Comparison of ENCODE assay signal across 8 cellular contexts in genomic region chr17:20009052-20009301, GRCh38. TPM values are rescaled to one million over a fixed set of nuclear protein-coding genes. Genes with fewer than 3 reads are reported as not detected.
DNase-seq lines count a peak whose midpoint lies in the region; ATAC-seq, FAIRE-seq and TF ChIP-seq lines count a peak whose summit lies in the region.

No MANE protein-coding gene starts in this region.

- peak overlapping the region; percentile 46 for H3K4me3 ChIP-seq in HFF-Myc (replicated peaks; ENCODE audit: low read depth, low read length)
- H3K4me3 ChIP-seq in ascending aorta = peak overlapping the region; percentile 74 to 85
- peak overlapping the region; percentile 59 to 74 (median 62) for H3K4me3 ChIP-seq in HepG2 (replicated peaks in 1 of 3; ENCODE audit: insufficient read depth in 1 of 3, low read depth in 2 of 3, low read length in 3 of 3)
- H3K4me3 ChIP-seq in thymus (ENCODE audit: low read length) = peak overlapping the region; percentile 53

- WGBS in HepG2 (ENCODE audit: low lambda C conversion rate) = 0% methylated on average over 7 of the region's 18 CpGs
- WGBS in thymus = under 1% methylated on average over 18 of the region's 18 CpGs

- CTCF ChIA-PET in HepG2 (lab: Yijun Ruan, JAX; ENCODE audit: low intra/inter-chr PET ratio, low total read pairs) = interaction anchor here (1.6 kb wide), 1 partner anchor 16 kb away, joined by 9 read pairs; no protein-coding TSS in a partner anchor

- H2AFZ ChIP-seq in HepG2 (ENCODE audit: low read length) = peak overlapping the region; percentile 61

- H3K36me3 ChIP-seq in ascending aorta (no peaks in the 10 kb centered on the region), HepG2 (replicated peaks in 1 of 2; ENCODE audit: control insufficient read depth in 1 of 2, insufficient read depth in 2 of 2, low read length in 2 of 2) (no peaks in the 10 kb centered on the region), thymus (ENCODE audit: control insufficient read depth, insufficient read depth) (no peaks in the 10 kb centered on the region)

- TF ChIP-seq POLR2A in HepG2 (IDR thresholded peaks at IDR 0.05; ENCODE audit: insufficient read depth in 1 of 2, low read depth in 2 of 2, low read length in 2 of 2) = no peak

- intact Hi-C loops in ascending aorta (cut with DNase I) (loop anchor here (1.0 to 5.0 kb wide), 3 partner anchors 56 to 108 kb away; no protein-coding TSS in a partner anchor), HepG2 (cut with micrococcal nuclease; ENCODE audit: unreplicated experiment) (loop anchor here (2.0 kb wide), 1 partner anchor 22 kb away; no protein-coding TSS in a partner anchor)

- DNase-seq in AG20443 (ENCODE audit: low spot score) = peak; percentile 93
- DNase-seq in HFF-Myc (ENCODE audit: extremely low read depth, low read depth) = no peak
- DNase-seq in ascending aorta (ENCODE audit: low spot score in 2 of 2) = no peak
- no peak for DNase-seq in HepG2 (ENCODE audit: low spot score)
- DNase-seq in kidney tubule cell (ENCODE audit: low spot score) = no peak
- DNase-seq in LoVo (ENCODE audit: low spot score) = no peak

- H3K9me3 ChIP-seq in ascending aorta (no peaks in the 10 kb centered on the region), HepG2 (ENCODE audit: low read length) (no peaks in the 10 kb centered on the region), thymus (ENCODE audit: control insufficient read depth) (peaks cover 2% of the 10 kb centered on the region)

- no peaks in the 10 kb centered on the region for H3K79me2 ChIP-seq in HepG2 (ENCODE audit: insufficient read depth, low read length)

- H4K20me1 ChIP-seq in HepG2 (ENCODE audit: insufficient read depth, low read length) = no peaks in the 10 kb centered on the region

- FAIRE-seq in HepG2 (lab: Jason Lieb, UNC) = no peak

- no peak for TF ChIP-seq RAD21 in HepG2 (CRISPR knock-in tag; IDR thresholded peaks at IDR 0.05)

- in situ Hi-C loops in HepG2 (cut with HindIII; ENCODE audit: extremely low pct_ligation_motif_present, low pct_unique_long_range_greater_than_20kb) = no loop called here

- no TSS peak for BruUV-seq in HepG2 (replicated peaks; lab: Mats Ljungman, UMichigan)

- no peak for TF ChIP-seq EP300 in HepG2 (IDR thresholded peaks at IDR 0.05; ENCODE audit: low read depth in 2 of 2, low read length in 2 of 2)
- no peak for TF ChIP-seq EP300 in HepG2 (CRISPR knock-in tag; IDR thresholded peaks at IDR 0.05; ENCODE audit: borderline replicate concordance)

- peak overlapping the region; percentile 14; the same call in 1 of the 2 replicates for H3K9ac ChIP-seq in HepG2 (ENCODE audit: insufficient read depth, low read depth, low read length)

- no peak for ATAC-seq in HepG2
- ATAC-seq in HG03097 (IDR thresholded peaks at IDR 0.05; ENCODE audit: low FRiP score, unreplicated experiment) = no peak

- no peaks in the 10 kb centered on the region for H3K4me1 ChIP-seq in ascending aorta
- peaks cover 20% of the 10 kb centered on the region for H3K4me1 ChIP-seq in HepG2 (ENCODE audit: insufficient read depth, low read length)
- H3K4me1 ChIP-seq in thymus (ENCODE audit: control insufficient read depth, insufficient read depth, low read length) = peaks cover 14% of the 10 kb centered on the region

- POLR2A ChIA-PET in HepG2 (lab: Yijun Ruan, JAX) = no interaction called here

- H3K27ac ChIP-seq in ascending aorta (peak overlapping the region; percentile 85 to 91), HepG2 (ENCODE audit: extremely low read length, insufficient read depth, low read length) (no peak overlapping the region), thymus (ENCODE audit: low read depth) (no peak overlapping the region)

- H3K27me3 ChIP-seq in ascending aorta (no peaks in the 10 kb centered on the region), HepG2 (ENCODE audit: control insufficient read depth in 1 of 2, insufficient read depth in 2 of 2, low read length in 2 of 2) (peaks cover 2 to 30% of the 10 kb centered on the region in 2 experiments; a peak in 4 of 5 replicates), thymus (ENCODE audit: control insufficient read depth, insufficient read depth) (peaks cover 41% of the 10 kb centered on the region)

- H3K4me2 ChIP-seq in HepG2 (ENCODE audit: low read depth, low read length) = peak overlapping the region; percentile 94

- peak; percentile 86 for TF ChIP-seq CTCF in HFF-Myc (IDR thresholded peaks at IDR 0.05; ENCODE audit: low read depth, low read length, missing control alignments)
- peak in 2 of 3 experiments; percentile 90 to 91 for TF ChIP-seq CTCF in ascending aorta (IDR thresholded peaks at IDR 0.05)
- TF ChIP-seq CTCF in HepG2 (CRISPR knock-in tag; IDR thresholded peaks at IDR 0.05) = no peak; the same call in 1 of the 2 replicates

TF ChIP-seq in HepG2, 621 proteins besides CTCF, POLR2A, EP300 and RAD21 (continues in another document):
- TF ChIP-seq SALL1 (CRISPR knock-in tag; IDR thresholded peaks at IDR 0.05) = no peak

RNA-seq across cellular contexts. Expression of gene SPECC1, which starts 0.2 kb away (rescaled TPM):
- total RNA-seq in ascending aorta = 76.4 TPM
- 4.2 and 6.9 TPM in 2 replicates for total RNA-seq in HepG2 (2016; rRNA removed; fragmentation: Illumina TruSeq; extraction: Trizol)
- total RNA-seq in HepG2 (2016; cell fraction: cytosol; rRNA removed; fragmentation: Illumina TruSeq; extraction: Trizol; ENCODE audit: low read depth) = 20.7 and 22.5 TPM in 2 replicates
- 3.7 and 4.5 TPM in 2 replicates for total RNA-seq in HepG2 (2016; cell fraction: insoluble cytoplasmic fraction; rRNA removed; fragmentation: Illumina TruSeq; extraction: Trizol)
- 19.0 and 22.0 TPM in 2 replicates for total RNA-seq in HepG2 (2016; cell fraction: membrane; rRNA removed; fragmentation: Illumina TruSeq; extraction: Trizol)
- 3.8 and 4.8 TPM in 2 replicates for total RNA-seq in HepG2 (2016; cell fraction: nucleus; rRNA removed; fragmentation: Illumina TruSeq; extraction: Trizol)
- polyA plus RNA-seq in HepG2 (2011; rRNA removed) = 1.6 and 2.3 TPM in 2 replicates
- polyA plus RNA-seq in HepG2 (2011; cell fraction: cytosol; rRNA removed) = 2.0 and 2.1 TPM in 2 replicates
- polyA plus RNA-seq in HepG2 (2011; cell fraction: nucleus; rRNA removed) = 1.2 and 1.7 TPM in 2 replicates
- 0.85 and 1.5 TPM in 2 replicates for polyA plus RNA-seq in HepG2 (2012)
- polyA plus RNA-seq in HepG2 (2016; cell fraction: cytosol; fragmentation: Illumina TruSeq; extraction: Trizol; ENCODE audit: low read depth) = 1.7 and 2.4 TPM in 2 replicates
- polyA plus RNA-seq in HepG2 (2016; cell fraction: insoluble cytoplasmic fraction; fragmentation: Illumina TruSeq; extraction: Trizol; ENCODE audit: low read depth) = 3.3 and 4.8 TPM in 2 replicates
- 3.4 and 3.5 TPM in 2 replicates for polyA plus RNA-seq in HepG2 (2016; cell fraction: membrane; fragmentation: Illumina TruSeq; extraction: Trizol; ENCODE audit: low read depth)
- polyA plus RNA-seq in HepG2 (2016; cell fraction: nucleus; fragmentation: Illumina TruSeq; extraction: Trizol; ENCODE audit: insufficient read depth, low read depth) = 2.3 and 3.1 TPM in 2 replicates
- 3.0 and 67.6 TPM in 2 replicates for polyA minus RNA-seq in HepG2 (2011; rRNA and poly(A)+ RNA removed; ENCODE audit: low replicate concordance)
- 4.3 and 5.3 TPM in 2 replicates for polyA minus RNA-seq in HepG2 (2011; cell fraction: cytosol; rRNA and poly(A)+ RNA removed)
- 3.3 and 5.2 TPM in 2 replicates for polyA minus RNA-seq in HepG2 (2011; cell fraction: nucleus; rRNA and poly(A)+ RNA removed)
- polyA plus RNA-seq in thymus = 7.6 TPM

RNA-seq across cellular contexts. Expression of gene AKAP10, which starts 31.3 kb away (rescaled TPM):
- 15.0 TPM for total RNA-seq in ascending aorta
- total RNA-seq in HepG2 (2016; rRNA removed; fragmentation: Illumina TruSeq; extraction: Trizol) = 17.4 and 17.6 TPM in 2 replicates
- 12.5 and 13.3 TPM in 2 replicates for total RNA-seq in HepG2 (2016; cell fraction: cytosol; rRNA removed; fragmentation: Illumina TruSeq; extraction: Trizol; ENCODE audit: low read depth)
- total RNA-seq in HepG2 (2016; cell fraction: insoluble cytoplasmic fraction; rRNA removed; fragmentation: Illumina TruSeq; extraction: Trizol) = 16.4 and 16.6 TPM in 2 replicates
- 11.1 and 12.6 TPM in 2 replicates for total RNA-seq in HepG2 (2016; cell fraction: membrane; rRNA removed; fragmentation: Illumina TruSeq; extraction: Trizol)
- total RNA-seq in HepG2 (2016; cell fraction: nucleus; rRNA removed; fragmentation: Illumina TruSeq; extraction: Trizol) = 16.3 and 23.4 TPM in 2 replicates
- polyA plus RNA-seq in HepG2 (2011; rRNA removed) = 17.9 and 21.7 TPM in 2 replicates
- polyA plus RNA-seq in HepG2 (2011; cell fraction: cytosol; rRNA removed) = 7.2 and 10.1 TPM in 2 replicates
- 15.4 and 16.5 TPM in 2 replicates for polyA plus RNA-seq in HepG2 (2011; cell fraction: nucleus; rRNA removed)
- 11.1 TPM in 2 replicates for polyA plus RNA-seq in HepG2 (2012)
- 0.67 and 0.76 TPM in 2 replicates for polyA plus RNA-seq in HepG2 (2016; cell fraction: cytosol; fragmentation: Illumina TruSeq; extraction: Trizol; ENCODE audit: low read depth)
- 12.2 and 12.9 TPM in 2 replicates for polyA plus RNA-seq in HepG2 (2016; cell fraction: insoluble cytoplasmic fraction; fragmentation: Illumina TruSeq; extraction: Trizol; ENCODE audit: low read depth)
- polyA plus RNA-seq in HepG2 (2016; cell fraction: membrane; fragmentation: Illumina TruSeq; extraction: Trizol; ENCODE audit: low read depth) = 2.9 and 3.1 TPM in 2 replicates
- polyA plus RNA-seq in HepG2 (2016; cell fraction: nucleus; fragmentation: Illumina TruSeq; extraction: Trizol; ENCODE audit: insufficient read depth, low read depth) = 19.8 and 23.6 TPM in 2 replicates
- 24.1 and 55.5 TPM in 2 replicates for polyA minus RNA-seq in HepG2 (2011; rRNA and poly(A)+ RNA removed; ENCODE audit: low replicate concordance)
- 12.3 and 16.3 TPM in 2 replicates for polyA minus RNA-seq in HepG2 (2011; cell fraction: cytosol; rRNA and poly(A)+ RNA removed)
- 44.9 and 47.9 TPM in 2 replicates for polyA minus RNA-seq in HepG2 (2011; cell fraction: nucleus; rRNA and poly(A)+ RNA removed)
- 14.3 TPM for polyA plus RNA-seq in thymus

Comparison
In these comparisons a context has a peak if more than half of its experiments do, and no peak if none do; other contexts are left out.
1. H3K27ac ChIP-seq: peak in ascending aorta (2 of 2); none in HepG2 (single experiment) and thymus (single experiment).
2. Peak in every context shown above with its lines, with median percentiles within 50 percentile points of each other: H3K4me3 ChIP-seq.